ENCODE assay signal across 8 cellular contexts in genomic region chr1:161013104-161013590, GRCh38. TPM values are rescaled to one million over a fixed set of nuclear protein-coding genes. Genes with fewer than 3 reads are reported as not detected.
A peak's percentile ranks its signal among the peaks of the same experiment; 100 is the strongest.
DNase-seq lines count a peak whose midpoint lies in the region; ATAC-seq and TF ChIP-seq lines count a peak whose summit lies in the region.

No MANE protein-coding gene starts in this region.

- H3K27ac ChIP-seq in muscle layer of duodenum (ENCODE audit: low read length), result peak overlapping the region; percentile 97

- peaks cover 12 to 20% (median 14%) of the 10 kb centered on the region in 3 donors for H3K4me1 Mint-ChIP-seq in IgD-negative memory B cell

- peak overlapping the region; percentile 74 to 94 (median 80) for H3K4me3 Mint-ChIP-seq in IgD-negative memory B cell

- no peak for TF ChIP-seq CTCF in cardiac fibroblast (IDR thresholded peaks at IDR 0.05; ENCODE audit: low read depth, low read length)

- no peaks in the 10 kb centered on the region for H3K36me3 Mint-ChIP-seq in IgD-negative memory B cell

- H3K27me3 Mint-ChIP-seq in IgD-negative memory B cell, result no peaks in the 10 kb centered on the region

- ATAC-seq in GM18909 (IDR thresholded peaks at IDR 0.05; ENCODE audit: poor library complexity, unreplicated experiment) (peak; percentile 16), HG03159 (IDR thresholded peaks at IDR 0.05; ENCODE audit: unreplicated experiment) (no peak)

- no peaks in the 10 kb centered on the region for H3K36me3 ChIP-seq in muscle layer of duodenum (ENCODE audit: control insufficient read depth in 1 of 2, insufficient read depth in 2 of 2, low read length in 2 of 2)

- no peaks in the 10 kb centered on the region for H3K9me3 Mint-ChIP-seq in IgD-negative memory B cell

- peak overlapping the region; percentile 71 to 89 (median 82) for H3K27ac Mint-ChIP-seq in IgD-negative memory B cell

- peaks cover 0 to 19% of the 10 kb centered on the region in 2 donors for H3K4me1 ChIP-seq in muscle layer of duodenum (ENCODE audit: control insufficient read depth in 1 of 2, insufficient read depth in 2 of 2, low read length in 2 of 2)

- H3K9me3 ChIP-seq in muscle layer of duodenum (ENCODE audit: control insufficient read depth in 1 of 2, low read length in 2 of 2), result no peaks in the 10 kb centered on the region

- DNase-seq in cardiac fibroblast (ENCODE audit: low read depth in 2 of 2), result peak; percentile 40 to 64
- no peak for DNase-seq in NCI-H69 (lab: John Stamatoyannopoulos, UW)
- no peak for DNase-seq in stimulated activated CD4-positive, alpha-beta T cell treated with anti-CD3 and anti-CD28 coated beads, Interleukin-15, amount 100 ng/mL, for 24 hours
- no peak for DNase-seq in NAMALWA (ENCODE audit: low spot score)

- no peak overlapping the region for H3K4me3 ChIP-seq in cardiac fibroblast (replicated peaks in 1 of 2; ENCODE audit: low read depth in 2 of 2, low read length in 2 of 2)
- peak overlapping the region in 1 of 2 donors; percentile 35 for H3K4me3 ChIP-seq in muscle layer of duodenum (ENCODE audit: low read depth in 1 of 2, low read length in 2 of 2)

- H3K27me3 ChIP-seq in muscle layer of duodenum (ENCODE audit: low read depth, low read length), result no peaks in the 10 kb centered on the region

RNA-seq across cellular contexts. Expression of gene F11R, which starts 7.8 kb away (rescaled TPM):
- 4.8 TPM for polyA plus RNA-seq in IgD-negative memory B cell

RNA-seq across cellular contexts. Expression of gene TSTD1, which starts 25.6 kb away (rescaled TPM):
- polyA plus RNA-seq in IgD-negative memory B cell, result 349 TPM

RNA-seq across cellular contexts. Expression of gene USF1, which starts 32.6 kb away (rescaled TPM):
- 13.5 TPM for polyA plus RNA-seq in IgD-negative memory B cell

RNA-seq across cellular contexts. Expression of gene ARHGAP30, which starts 56.5 kb away (rescaled TPM):
- 138 TPM for polyA plus RNA-seq in IgD-negative memory B cell

RNA-seq across cellular contexts. Expression of gene ITLN2, which starts 58.5 kb away (rescaled TPM):
- not detected for polyA plus RNA-seq in IgD-negative memory B cell

Comparison
In these comparisons a context has a peak if more than half of its experiments do, and no peak if none do; other contexts are left out.
1. DNase-seq: peak in cardiac fibroblast (2 of 2); none in NCI-H69 (single experiment), stimulated activated CD4-positive, alpha-beta T cell treated with anti-CD3 and anti-CD28 coated beads, Interleukin-15, amount 100 ng/mL, for 24 hours (single experiment) and NAMALWA (single experiment).